ENCODE assay signal across 24 cellular contexts in the genomic region with DNA sequence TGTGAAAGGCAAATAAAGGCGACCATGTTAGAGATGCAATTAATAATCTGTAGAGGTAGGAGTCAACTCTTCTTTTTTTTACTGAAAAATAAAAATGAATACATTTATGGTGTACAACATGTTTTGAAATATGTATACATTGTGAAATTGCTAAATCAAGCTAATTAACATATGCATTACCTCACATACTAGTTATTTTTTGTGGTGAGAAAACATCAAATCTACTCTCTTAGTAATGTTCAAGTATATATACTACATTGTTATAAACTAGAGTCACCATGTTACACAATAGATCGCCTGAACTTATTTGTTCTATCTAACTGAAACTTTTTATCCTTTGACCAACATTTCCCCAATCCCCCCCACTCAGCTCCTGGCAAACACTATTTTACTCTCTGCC.
"Had no signal": no experiment of that assay in that cellular context is flagged by ENCODE, and none has a peak within 500 bp of the region (broad histone marks: within the 10 kb centered on the region; RNA-seq: fewer than 3 reads in every experiment).

No MANE protein-coding gene starts in this region.

- DNase-seq: activated CD4-positive, alpha-beta memory T cell treated with anti-CD3 and anti-CD28 coated beads for 36 hours; activated CD4-positive, alpha-beta T cell treated with anti-CD3 and anti-CD28 coated beads for 36 hours; activated CD4-positive, alpha-beta T cell treated with anti-CD3 and anti-CD28 coated beads, Interleukin-2, amount 10 ng/mL, durations not matched to agents 24 days and 14 days; activated CD4-positive, CD25-positive, alpha-beta regulatory T cell; activated CD4-positive, CD25-positive, alpha-beta regulatory T cell treated with anti-CD3 and anti-CD28 coated beads, Interleukin-2, amount 50 U/mL, for 72 hours; activated CD8-positive, alpha-beta memory T cell treated with anti-CD3 and anti-CD28 coated beads, Interleukin-2, amount 50 U/mL, for 48 hours; activated gamma-delta T cell; activated naive CD4-positive, alpha-beta T cell; activated naive CD4-positive, alpha-beta T cell treated with anti-CD3 and anti-CD28 coated beads, Interleukin-2, amount 10 ng/mL, durations not matched to agents 7 days and 5 days; activated naive CD8-positive, alpha-beta T cell treated with anti-CD3 and anti-CD28 coated beads, Interleukin-2, amount 10 ng/mL, durations not matched to agents 7 days and 5 days; activated T-cell treated with anti-CD3 and anti-CD28 coated beads for 4 hours; activated T-cell treated with anti-CD3 and anti-CD28 coated beads, Interleukin-2, amount 50 U/mL, for 24 hours; activated T-cell treated with anti-CD3 and anti-CD28 coated beads, Interleukin-2, amount 50 U/mL, for 72 hours; central memory CD4-positive, alpha-beta T cell; cerebellar nuclear complex; colonic mucosa; effector CD8-positive, alpha-beta T cell; esophagus squamous epithelium; foreskin melanocyte; heart right ventricle; T-helper 17 cell; T1000 had no signal

- ATAC-seq: activated CD4-positive, alpha-beta T cell treated with anti-CD3 and anti-CD28 coated beads for 36 hours; activated naive CD4-positive, alpha-beta T cell treated with anti-CD3 and anti-CD28 coated beads, Interleukin-2, amount 50 U/mL, for 72 hours; activated T-cell treated with anti-CD3 and anti-CD28 coated beads, Interleukin-2, amount 50 U/mL, for 72 hours; gastroesophageal sphincter; heart right ventricle; T-helper 17 cell had no signal
